In genomic region chr2:40048506-40048905, GRCh38 we compare ENCODE assay signal across 25 cellular contexts.
"Had no signal": no experiment of that assay in that cellular context is flagged by ENCODE, and none has a peak within 500 bp of the region (broad histone marks: within the 10 kb centered on the region; RNA-seq: fewer than 3 reads in every experiment).

No MANE protein-coding gene starts in this region.

- H3K27me3 ChIP-seq: spleen, suprapubic skin, upper lobe of right lung had no signal

- H3K4me3 Mint-ChIP-seq: mesothelial cell of epicardium; naive thymus-derived CD8-positive, alpha-beta T cell; nephron; neural crest cell; stimulated activated effector memory CD8-positive, alpha-beta T cell treated with anti-CD3 and anti-CD28 coated beads, Interleukin-12 subunit alpha, Interleukin-12 subunit beta, amount 100 ng/mL, for 72 hours; stimulated activated naive CD8-positive, alpha-beta T cell treated with anti-CD3 and anti-CD28 coated beads, Interleukin-15, Interleukin-2, amounts not matched to agents 100 ng/mL and 50 ng/mL, for 24 hours had no signal

- H3K27ac ChIP-seq: spleen, suprapubic skin, thoracic aorta, tibial artery, upper lobe of right lung had no signal

- ATAC-seq: left lobe of liver; naive thymus-derived CD8-positive, alpha-beta T cell; right cardiac atrium; sciatic nerve; stimulated activated effector memory CD8-positive, alpha-beta T cell treated with anti-CD3 and anti-CD28 coated beads, Interleukin-12 subunit alpha, Interleukin-12 subunit beta, amount 100 ng/mL, for 72 hours; upper lobe of right lung had no signal

- DNase-seq: glutamatergic neuron; hypothalamus; islet precursor cell; mesendoderm; naive thymus-derived CD8-positive, alpha-beta T cell; nucleus accumbens; right cardiac atrium; small intestine; spleen; stimulated activated CD4-positive, alpha-beta T cell treated with anti-CD3 and anti-CD28 coated beads, Interleukin-4, amount 100 ng/mL, for 24 hours; stimulated activated naive CD4-positive, alpha-beta T cell; tibial artery; trophoblast cell; upper lobe of right lung had no signal

- H3K4me1 ChIP-seq: spleen, suprapubic skin, upper lobe of right lung had no signal

- H3K36me3 Mint-ChIP-seq: mesothelial cell of epicardium; naive thymus-derived CD8-positive, alpha-beta T cell; stimulated activated effector memory CD8-positive, alpha-beta T cell treated with anti-CD3 and anti-CD28 coated beads, Interleukin-12 subunit alpha, Interleukin-12 subunit beta, amount 100 ng/mL, for 72 hours had no signal

- H3K27ac Mint-ChIP-seq: mesothelial cell of epicardium; naive thymus-derived CD8-positive, alpha-beta T cell; nephron; progenitor cell of endocrine pancreas; stimulated activated effector memory CD8-positive, alpha-beta T cell treated with anti-CD3 and anti-CD28 coated beads, Interleukin-12 subunit alpha, Interleukin-12 subunit beta, amount 100 ng/mL, for 72 hours; stimulated activated naive CD8-positive, alpha-beta T cell treated with anti-CD3 and anti-CD28 coated beads, Interleukin-15, Interleukin-2, amounts not matched to agents 100 ng/mL and 50 ng/mL, for 24 hours had no signal

- H3K4me1 Mint-ChIP-seq: naive thymus-derived CD8-positive, alpha-beta T cell; neural crest cell; stimulated activated effector memory CD8-positive, alpha-beta T cell treated with anti-CD3 and anti-CD28 coated beads, Interleukin-12 subunit alpha, Interleukin-12 subunit beta, amount 100 ng/mL, for 72 hours had no signal

- H3K9me3 ChIP-seq: spleen, suprapubic skin, thoracic aorta, tibial artery, upper lobe of right lung had no signal

- H3K9me3 Mint-ChIP-seq: mesothelial cell of epicardium; naive thymus-derived CD8-positive, alpha-beta T cell; nephron; neural crest cell; stimulated activated naive CD8-positive, alpha-beta T cell treated with anti-CD3 and anti-CD28 coated beads, Interleukin-15, Interleukin-2, amounts not matched to agents 100 ng/mL and 50 ng/mL, for 24 hours had no signal

- H3K36me3 ChIP-seq: spleen, suprapubic skin, thoracic aorta, tibial artery, upper lobe of right lung had no signal

- H3K4me3 ChIP-seq: lung, spleen, suprapubic skin, thoracic aorta, tibial artery, upper lobe of right lung had no signal
